29 cellular contexts compared by ENCODE assay signal in genomic region chr7:129540340-129540739, GRCh38. TPM values are rescaled to one million over a fixed set of nuclear protein-coding genes. Genes with fewer than 3 reads are reported as not detected.
"Had no signal": no experiment of that assay in that cellular context is flagged by ENCODE, and none has a peak within 500 bp of the region (broad histone marks: within the 10 kb centered on the region; RNA-seq: fewer than 3 reads in every experiment).

No MANE protein-coding gene starts in this region.

- H3K4me3 Mint-ChIP-seq: mesothelial cell of epicardium; naive B cell; stimulated activated effector memory CD8-positive, alpha-beta T cell treated with anti-CD3 and anti-CD28 coated beads, Interleukin-12 subunit alpha, Interleukin-12 subunit beta, amount 100 ng/mL, for 72 hours; stimulated activated naive CD8-positive, alpha-beta T cell treated with anti-CD3 and anti-CD28 coated beads, Interleukin-15, Interleukin-2, amounts not matched to agents 100 ng/mL and 50 ng/mL, for 24 hours; type B pancreatic cell had no signal

- H3K4me1 Mint-ChIP-seq: mesothelial cell of epicardium, naive B cell had no signal

- H3K27ac Mint-ChIP-seq: mesothelial cell of epicardium; naive B cell; stimulated activated naive CD8-positive, alpha-beta T cell treated with anti-CD3 and anti-CD28 coated beads, Interleukin-15, Interleukin-2, amounts not matched to agents 100 ng/mL and 50 ng/mL, for 24 hours; type B pancreatic cell had no signal

- H3K9me3 ChIP-seq: left lung, lower lobe of right lung, pancreas, prostate gland, spleen, suprapubic skin, thoracic aorta, tibial artery, vagina had no signal

- H3K36me3 Mint-ChIP-seq: mesothelial cell of epicardium; naive B cell; natural killer cell; stimulated activated effector memory CD8-positive, alpha-beta T cell treated with anti-CD3 and anti-CD28 coated beads, Interleukin-12 subunit alpha, Interleukin-12 subunit beta, amount 100 ng/mL, for 72 hours; type B pancreatic cell had no signal

- ATAC-seq: left colon; left lung; natural killer cell; pancreas; right cardiac atrium; sciatic nerve; stimulated activated effector memory CD8-positive, alpha-beta T cell treated with anti-CD3 and anti-CD28 coated beads, Interleukin-12 subunit alpha, Interleukin-12 subunit beta, amount 100 ng/mL, for 72 hours had no signal

- H3K27ac ChIP-seq: left lung, lower lobe of right lung, pancreas, prostate gland, spleen, suprapubic skin, thoracic aorta, tibial artery, vagina had no signal

- DNase-seq: hippocampal formation; left colon; left lung; lower lobe of right lung; mammary epithelial cell; mesenchymal stem cell; naive B cell; natural killer cell; nucleus accumbens; pancreas; posterior cingulate gyrus; retina; right cardiac atrium; small intestine; spleen; stimulated activated CD4-positive, alpha-beta T cell treated with anti-CD3 and anti-CD28 coated beads, Interleukin-4, amount 100 ng/mL, for 24 hours; stimulated activated naive CD4-positive, alpha-beta T cell; tibial artery had no signal

- H3K27me3 ChIP-seq: pancreas, vagina had no signal

- H3K4me1 ChIP-seq: left lung, lower lobe of right lung, pancreas, prostate gland, suprapubic skin, tibial artery, vagina had no signal

- H3K9me3 Mint-ChIP-seq: mesothelial cell of epicardium; stimulated activated effector memory CD8-positive, alpha-beta T cell treated with anti-CD3 and anti-CD28 coated beads, Interleukin-12 subunit alpha, Interleukin-12 subunit beta, amount 100 ng/mL, for 72 hours; stimulated activated naive CD8-positive, alpha-beta T cell treated with anti-CD3 and anti-CD28 coated beads, Interleukin-15, Interleukin-2, amounts not matched to agents 100 ng/mL and 50 ng/mL, for 24 hours; type B pancreatic cell had no signal

- H3K36me3 ChIP-seq: left lung, lower lobe of right lung, pancreas, prostate gland, spleen, suprapubic skin, thoracic aorta, tibial artery, vagina had no signal

- H3K4me3 ChIP-seq: left lung, lower lobe of right lung, pancreas, prostate gland, spleen, suprapubic skin, thoracic aorta, tibial artery, vagina had no signal

RNA-seq across cellular contexts. Expression of gene SMKR1, which starts 38.0 kb away (rescaled TPM):
- total RNA-seq: left colon, liver, right cardiac atrium, subcutaneous adipose tissue, suprapubic skin, thoracic aorta, vagina had no signal
- polyA plus RNA-seq: liver had no signal
